1 cellular context compared by ENCODE assay signal in genomic region chr9:69283003-69283402, GRCh38.
TF ChIP-seq lines count a peak whose summit lies in the region.

No MANE protein-coding gene starts in this region.

TF ChIP-seq in H1, 55 proteins besides CTCF, POLR2A, EP300 and RAD21:
- TF ChIP-seq CHD7 (IDR thresholded peaks at IDR 0.05; ENCODE audit: insufficient replicate concordance, low read length): peak; percentile 21
- TF ChIP-seq TAF7 (optimal IDR thresholded peaks at IDR 0.05; ENCODE audit: borderline replicate concordance, low read depth, low read length): no peak
- TF ChIP-seq SAP30 (IDR thresholded peaks at IDR 0.05; ENCODE audit: insufficient read depth, insufficient replicate concordance, low read length): no peak
- no peak for TF ChIP-seq SUZ12 (IDR thresholded peaks at IDR 0.05; ENCODE audit: low read length)
- TF ChIP-seq ASH2L (IDR thresholded peaks at IDR 0.05; ENCODE audit: low read length): no peak
- TF ChIP-seq MAX (IDR thresholded peaks at IDR 0.05): no peak
- TF ChIP-seq HDAC2 (IDR thresholded peaks at IDR 0.05; ENCODE audit: borderline replicate concordance in 1 of 2, low read depth in 2 of 2, low read length in 2 of 2): peak in 1 of 2 experiments; percentile 52; a peak in 1 of 4 replicates
